In the genomic region with DNA sequence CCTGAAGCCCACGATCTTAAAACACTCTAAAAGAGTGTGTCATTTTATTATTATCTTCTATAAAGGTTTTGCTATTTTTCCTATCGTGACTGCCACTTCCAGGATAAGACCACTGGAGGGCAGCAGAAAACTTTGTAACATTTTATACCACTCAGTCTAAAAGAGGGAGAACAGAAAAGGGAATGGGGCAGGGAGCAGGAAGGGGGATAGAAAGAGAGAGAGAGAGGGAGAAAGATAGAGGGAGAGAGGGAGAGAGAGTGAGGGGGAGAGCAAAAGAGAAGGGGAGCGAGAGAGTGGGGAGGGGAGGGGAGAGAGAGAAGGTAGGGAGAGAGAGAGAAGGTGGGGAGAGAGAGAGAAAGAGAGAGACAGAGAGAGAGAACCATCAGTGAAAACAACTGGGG, we compare ENCODE assay signal across 8 cellular contexts. TPM values are rescaled to one million over a fixed set of nuclear protein-coding genes. Genes with fewer than 3 reads are reported as not detected.
DNase-seq lines count a peak whose midpoint lies in the region; ATAC-seq and TF ChIP-seq lines count a peak whose summit lies in the region.

No MANE protein-coding gene starts in this region.

- no peak for DNase-seq in CD14-positive monocyte (ENCODE audit: low spot score)
- DNase-seq in NCI-H2107 (lab: John Stamatoyannopoulos, UW) = peak; percentile 51
- peak; percentile 45 for DNase-seq in activated CD4-positive, alpha-beta T cell treated with anti-CD3 and anti-CD28 coated beads for 48 hours
- DNase-seq in epidermal melanocyte (ENCODE audit: insufficient read length, low spot score) = peak; percentile 69
- peak; percentile 39 for DNase-seq in middle frontal gyrus (ENCODE audit: extremely low spot score, low spot score)
- DNase-seq in transverse colon = peak; percentile 49

- no peak for TF ChIP-seq POLR2A in transverse colon (IDR thresholded peaks at IDR 0.05)

- TF ChIP-seq CTCF in CD14-positive monocyte (IDR thresholded peaks at IDR 0.05) = peak; percentile 74
- peak; percentile 69 to 89 (median 73) for TF ChIP-seq CTCF in transverse colon (IDR thresholded peaks at IDR 0.05)

- no peak overlapping the region for H3K27ac Mint-ChIP-seq in CD14-positive monocyte

- TF ChIP-seq EP300 in transverse colon (IDR thresholded peaks at IDR 0.05; ENCODE audit: low read depth) = no peak

- in situ Hi-C loops in transverse colon (cut with MboI; ENCODE audit: low pct_ligation_motif_present in 1 of 4, low pct_unique_long_range_greater_than_20kb in 1 of 4, low sequenced_read_pairs in 3 of 4) = loop anchor here (5.0 to 25.0 kb wide), 4 partner anchors 152 to 667 kb away; partner anchors contain the start of gene RERG (in 2 of the 4)

- H3K27ac ChIP-seq in transverse colon = peak overlapping the region in 3 of 4 donors; percentile 5 to 22 (median 20)

- H3K36me3 Mint-ChIP-seq in CD14-positive monocyte = no peaks in the 10 kb centered on the region

- ATAC-seq in GM18861 (IDR thresholded peaks at IDR 0.05; ENCODE audit: unreplicated experiment) (peak; percentile 60), HG02763 (IDR thresholded peaks at IDR 0.05; ENCODE audit: unreplicated experiment) (no peak)

- intact Hi-C loops in CD14-positive monocyte (cut with micrococcal nuclease) = loop anchor here (5.0 to 10.0 kb wide), 2 partner anchors 89 to 152 kb away; partner anchors contain the start of gene ERP27 (in 1 of the 2)
- intact Hi-C loops in transverse colon (cut with DNase I; ENCODE audit: low total_unique reads) = loop anchor here (5.0 to 10.0 kb wide), 2 partner anchors 152 to 299 kb away; no protein-coding TSS in a partner anchor

- H3K9me3 Mint-ChIP-seq in CD14-positive monocyte = no peaks in the 10 kb centered on the region

- H3K27me3 ChIP-seq in transverse colon = no peaks in the 10 kb centered on the region

- no peaks in the 10 kb centered on the region for H3K9me3 ChIP-seq in transverse colon

- WGBS in transverse colon (ENCODE audit: low coverage in 1 of 2), 2 donors = 16 to 17% methylated on average over 3 of the region's 3 CpGs

- H3K4me3 Mint-ChIP-seq in CD14-positive monocyte = no peak overlapping the region

- peaks cover 0 to 2% (median 0%) of the 10 kb centered on the region in 3 donors for H3K27me3 Mint-ChIP-seq in CD14-positive monocyte (ENCODE audit: low read depth in 3 of 3)

- H3K36me3 ChIP-seq in transverse colon = no peaks in the 10 kb centered on the region

- peaks cover 2% of the 10 kb centered on the region for H3K4me1 Mint-ChIP-seq in CD14-positive monocyte

- H3K4me1 ChIP-seq in transverse colon = peaks cover 10 to 53% (median 28%) of the 10 kb centered on the region in 4 donors

- no peak overlapping the region for H3K4me3 ChIP-seq in transverse colon

RNA-seq across cellular contexts. Expression of gene ART4, which starts 2.0 kb away (rescaled TPM):
- polyA plus RNA-seq in CD14-positive monocyte = not detected
- under 1 TPM in 2 of 4 donors, not detected in 2; 0.16 to 0.68 TPM for total RNA-seq in transverse colon

RNA-seq across cellular contexts. Expression of gene SMCO3, which starts 31.4 kb away (rescaled TPM):
- polyA plus RNA-seq in CD14-positive monocyte = under 1 TPM in 1 of 2 donors, not detected in 1; 0.11 TPM
- not detected for total RNA-seq in transverse colon

RNA-seq across cellular contexts. Expression of gene MGP, which starts 40.3 kb away (rescaled TPM):
- not detected for polyA plus RNA-seq in CD14-positive monocyte
- total RNA-seq in transverse colon = 100 to 1,000 TPM in 3 of 4 donors, 10 to 100 TPM in 1; 90.5 to 499 (median 234) TPM

RNA-seq across cellular contexts. Expression of gene C12orf60, which starts 41.9 kb away (rescaled TPM):
- under 1 TPM in 1 of 2 donors, not detected in 1; 0.46 TPM for polyA plus RNA-seq in CD14-positive monocyte
- under 1 TPM in 2 of 4 donors, not detected in 2; 0.55 to 0.95 TPM for total RNA-seq in transverse colon

RNA-seq across cellular contexts. Expression of gene WBP11, which starts 42.1 kb away (rescaled TPM):
- 10 to 100 TPM; 29.2 to 46.2 TPM for polyA plus RNA-seq in CD14-positive monocyte
- 10 to 100 TPM in 2 of 4 donors, 1 to 10 TPM in 2; 7.4 to 19.4 (median 11.6) TPM for total RNA-seq in transverse colon
